20 cellular contexts compared by ENCODE assay signal in genomic region chr4:60042941-60043340, GRCh38.
"Had no signal": no experiment of that assay in that cellular context is flagged by ENCODE, and none has a peak within 500 bp of the region (broad histone marks: within the 10 kb centered on the region; RNA-seq: fewer than 3 reads in every experiment).

No MANE protein-coding gene starts in this region.

- H3K27ac Mint-ChIP-seq: activated CD4-positive, alpha-beta T cell treated with anti-CD3 and anti-CD28 coated beads for 36 hours; activated naive CD4-positive, alpha-beta T cell treated with anti-CD3 and anti-CD28 coated beads, Interleukin-2, amount 50 U/mL, for 24 hours; nephron; stimulated activated naive B cell treated with anti-CD40 and anti-IgM and Interleukin-4, amounts not matched to agents 10 μg/mL and 1 μg/mL and 100 μg/mL, for 72 hours; WTC11 had no signal

- H3K4me3 ChIP-seq: cardiac muscle cell, esophagus squamous epithelium, sigmoid colon, spleen, tibial artery, uterus had no signal

- FAIRE-seq: astrocyte, endothelial cell of umbilical vein, TTC549 had no signal

- DNase-seq: activated CD4-positive, alpha-beta T cell treated with anti-CD3 and anti-CD28 coated beads for 36 hours; activated CD4-positive, alpha-beta T cell treated with anti-CD3 and anti-CD28 coated beads, Interleukin-2, amount 50 U/mL, for 48 hours; dermis blood vessel endothelial cell; effector memory CD4-positive, alpha-beta T cell; esophagus squamous epithelium; left cardiac atrium; midbrain; nucleus accumbens; sigmoid colon; stimulated activated naive B cell treated with anti-CD40 and anti-IgM and Interleukin-4, amounts not matched to agents 10 μg/mL and 1 μg/mL and 100 μg/mL, for 72 hours; tibial artery; uterus had no signal

- H3K27me3 ChIP-seq: cardiac muscle cell, esophagus squamous epithelium, sigmoid colon, spleen, tibial artery, uterus had no signal

- H3K36me3 ChIP-seq: cardiac muscle cell, esophagus squamous epithelium, sigmoid colon, spleen, tibial artery, uterus had no signal

- H3K36me3 Mint-ChIP-seq: activated naive CD4-positive, alpha-beta T cell treated with anti-CD3 and anti-CD28 coated beads, Interleukin-2, amount 50 U/mL, for 24 hours; stimulated activated naive B cell treated with anti-CD40 and anti-IgM and Interleukin-4, amounts not matched to agents 10 μg/mL and 1 μg/mL and 100 μg/mL, for 72 hours had no signal

- H3K4me3 Mint-ChIP-seq: activated CD4-positive, alpha-beta T cell treated with anti-CD3 and anti-CD28 coated beads for 36 hours; activated naive CD4-positive, alpha-beta T cell treated with anti-CD3 and anti-CD28 coated beads, Interleukin-2, amount 50 U/mL, for 24 hours; nephron; stimulated activated naive B cell treated with anti-CD40 and anti-IgM and Interleukin-4, amounts not matched to agents 10 μg/mL and 1 μg/mL and 100 μg/mL, for 72 hours; WTC11 had no signal

- H3K4me1 Mint-ChIP-seq: activated CD4-positive, alpha-beta T cell treated with anti-CD3 and anti-CD28 coated beads for 36 hours; activated naive CD4-positive, alpha-beta T cell treated with anti-CD3 and anti-CD28 coated beads, Interleukin-2, amount 50 U/mL, for 24 hours; nephron; stimulated activated naive B cell treated with anti-CD40 and anti-IgM and Interleukin-4, amounts not matched to agents 10 μg/mL and 1 μg/mL and 100 μg/mL, for 72 hours; WTC11 had no signal

- H3K27ac ChIP-seq: cardiac muscle cell, esophagus squamous epithelium, sigmoid colon, spleen, tibial artery, uterus had no signal

- ATAC-seq: activated CD4-positive, alpha-beta T cell treated with anti-CD3 and anti-CD28 coated beads for 36 hours; left cardiac atrium; stimulated activated naive B cell treated with anti-CD40 and anti-IgM and Interleukin-4, amounts not matched to agents 10 μg/mL and 1 μg/mL and 100 μg/mL, for 72 hours; WTC11 had no signal

- H3K9me3 ChIP-seq: sigmoid colon, uterus had no signal

- H3K4me1 ChIP-seq: esophagus squamous epithelium, sigmoid colon, spleen, tibial artery, uterus had no signal

- H3K27me3 Mint-ChIP-seq: activated CD4-positive, alpha-beta T cell treated with anti-CD3 and anti-CD28 coated beads for 36 hours; activated naive CD4-positive, alpha-beta T cell treated with anti-CD3 and anti-CD28 coated beads, Interleukin-2, amount 50 U/mL, for 24 hours; stimulated activated naive B cell treated with anti-CD40 and anti-IgM and Interleukin-4, amounts not matched to agents 10 μg/mL and 1 μg/mL and 100 μg/mL, for 72 hours had no signal
